Comparison of ENCODE assay signal across 1 cellular context in genomic region chr7:73703985-73704639, GRCh38.
TF ChIP-seq lines count a peak whose summit lies in the region.

No MANE protein-coding gene starts in this region.

TF ChIP-seq in HepG2, 621 proteins besides CTCF, POLR2A, EP300 and RAD21:
- TF ChIP-seq ZNF772 (CRISPR knock-in tag; IDR thresholded peaks at IDR 0.05) (no peak), NBN (conservative IDR thresholded peaks at IDR 0.05) (no peak), MXI1 (IDR thresholded peaks at IDR 0.05; ENCODE audit: borderline replicate concordance, low read depth, low read length) (no peak), ZBTB43 (CRISPR knock-in tag; conservative IDR thresholded peaks at IDR 0.05) (no peak), TRIM24 (CRISPR knock-in tag; IDR thresholded peaks at IDR 0.05) (no peak), CC2D1A (CRISPR knock-in tag; IDR thresholded peaks at IDR 0.05) (no peak)
TF ChIP-seq in HepG2: peak in this region for 0.
